Comparison of ENCODE assay signal across 8 cellular contexts in the genomic region with DNA sequence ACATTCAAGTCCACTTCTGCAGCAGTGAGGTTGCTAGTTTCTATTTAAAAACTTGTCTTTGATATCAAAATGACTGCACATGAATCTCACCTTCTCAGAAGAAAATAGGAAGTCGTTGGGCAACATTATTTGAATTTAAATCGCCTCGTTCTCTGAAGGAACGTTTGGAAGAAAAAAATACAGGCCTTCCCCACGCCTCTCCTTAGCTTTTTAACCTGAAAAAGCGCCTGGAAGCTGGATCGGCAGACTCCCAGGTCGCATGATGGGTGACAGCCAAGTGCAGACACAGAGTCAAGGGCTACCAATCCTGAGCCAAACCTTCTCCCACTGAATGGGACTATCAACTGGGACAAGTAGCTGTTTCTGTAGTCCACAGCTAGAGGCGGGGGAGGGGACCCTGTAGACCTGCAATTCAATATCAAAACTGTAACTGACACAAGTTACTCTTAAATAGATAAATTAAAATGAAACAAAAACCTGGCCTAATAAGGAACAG. TPM values are rescaled to one million over a fixed set of nuclear protein-coding genes. Genes with fewer than 3 reads are reported as not detected.
DNase-seq lines count a peak whose midpoint lies in the region; ATAC-seq, FAIRE-seq and TF ChIP-seq lines count a peak whose summit lies in the region.

No MANE protein-coding gene starts in this region.

- H3K9me3 ChIP-seq in K562 (replicated peaks; ENCODE audit: control insufficient read depth, insufficient read depth, low read depth, low read length) (no peaks in the 10 kb centered on the region), mucosa of rectum (ENCODE audit: control insufficient read depth in 2 of 2, low read length in 2 of 2) (no peaks in the 10 kb centered on the region)

- no peak overlapping the region for H2AFZ ChIP-seq in K562 (ENCODE audit: low read depth, low read length)

- in situ Hi-C loops in K562 (cut with MboI): loop anchor here (5.0 to 10.0 kb wide), 2 partner anchors 190 to 303 kb away; no protein-coding TSS in a partner anchor

- H4K20me1 ChIP-seq in K562 (replicated peaks; ENCODE audit: control insufficient read depth, insufficient read depth, low read length): peaks cover 14% of the 10 kb centered on the region; the same call in 1 of the 2 replicates

- TF ChIP-seq POLR2A in K562 (conservative IDR thresholded peaks at IDR 0.05): no peak

- DNase-seq in AG04449 (ENCODE audit: low read depth, low spot score) (no peak), K562 (ENCODE audit: extremely low read depth in 1 of 4, low spot score in 3 of 4) (peak in 1 of 4 experiments; percentile 37), NCI-H187 treated with DMSO at 0.1 percent for 48 hours (lab: John Stamatoyannopoulos, UW) (no peak), NCI-H345 treated with DMSO at 0.1 percent for 48 hours (lab: John Stamatoyannopoulos, UW; ENCODE audit: unreplicated experiment) (no peak)
- DNase-seq in Jurkat, Clone E6-1 (ENCODE audit: low read depth, low spot score): no peak

- 31% methylated on average over 9 of the region's 9 CpGs for WGBS in K562 (ENCODE audit: insufficient coverage, low coverage, missing lambda C conversion rate)

- H3K27me3 ChIP-seq in K562 (ENCODE audit: control insufficient read depth in 2 of 2, insufficient read depth in 2 of 2, low read length in 2 of 2) (no peaks in the 10 kb centered on the region), mucosa of rectum (ENCODE audit: control insufficient read depth in 2 of 2, insufficient read depth in 2 of 2, low read length in 2 of 2) (no peaks in the 10 kb centered on the region)

- peak overlapping the region; percentile 77 for H3K4me2 ChIP-seq in K562 (ENCODE audit: insufficient read depth, low read length)

- H3K4me1 ChIP-seq in K562 (replicated peaks in 1 of 2; ENCODE audit: control insufficient read depth in 2 of 2, insufficient read depth in 2 of 2, low read length in 2 of 2) (peaks cover 29% of the 10 kb centered on the region in 2 experiments; a peak in 4 of 5 replicates), mucosa of rectum (ENCODE audit: control insufficient read depth in 2 of 2, insufficient read depth in 2 of 2, low read length in 2 of 2) (peaks cover 64 to 76% of the 10 kb centered on the region in 2 donors)

- BruUV-seq in K562 (replicated peaks; lab: Mats Ljungman, UMichigan): TSS peak; percentile 27

- H3K4me3 ChIP-seq in AG04449 (ENCODE audit: low read depth, low read length) (peak overlapping the region; percentile 66; the same call in 1 of the 2 replicates), K562 (peak overlapping the region; percentile 54; the same call in 1 of the 2 replicates), mucosa of rectum (ENCODE audit: low read length in 2 of 2) (peak overlapping the region; percentile 73 to 81)
- H3K4me3 ChIP-seq in Jurkat, Clone E6-1 (ENCODE audit: low read length): peak overlapping the region; percentile 78

- H3K27ac ChIP-seq in K562 (ENCODE audit: extremely low read depth, low read depth, low read length): peak overlapping the region; percentile 43; the same call in 1 of the 3 replicates
- H3K27ac ChIP-seq in mucosa of rectum (ENCODE audit: low read depth in 2 of 2, low read length in 2 of 2): peak overlapping the region; percentile 60 to 81

- CTCF ChIA-PET in AG04449 (lab: Yijun Ruan, JAX): interaction anchor here (0.7 to 5.3 kb wide), 43 partner anchors 8 to 747 kb away, joined by 3 to 141 read pairs (median 6); a partner anchor contains a TSS
- CTCF ChIA-PET in K562 (lab: Yijun Ruan, JAX; ENCODE audit: low intra/inter-chr PET ratio): interaction anchor here (1.0 to 2.5 kb wide), 2 partner anchors 85 to 202 kb away, joined by 12 to 15 read pairs; no protein-coding TSS in a partner anchor

- peaks cover 2% of the 10 kb centered on the region; the same call in 2 of the 3 replicates for H3K36me3 ChIP-seq in K562 (ENCODE audit: control insufficient read depth, insufficient read depth, low read length)
- no peaks in the 10 kb centered on the region for H3K36me3 ChIP-seq in mucosa of rectum (ENCODE audit: control insufficient read depth in 2 of 2, insufficient read depth in 2 of 2, low read length in 2 of 2)

- POLR2A ChIA-PET in AG04449 (lab: Yijun Ruan, JAX): interaction anchor here (0.9 kb wide), 1 partner anchor 60 kb away, joined by 3 read pairs; a partner anchor contains a TSS
- POLR2A ChIA-PET in K562 (lab: Yijun Ruan, JAX): interaction anchor here (0.6 to 1.7 kb wide), 6 partner anchors 10 to 201 kb away, joined by 3 to 8 read pairs (median 4); no protein-coding TSS in a partner anchor

- no peak for FAIRE-seq in K562 (lab: Jason Lieb, UNC)

- ATAC-seq in K562 (no peak), HG02852 (IDR thresholded peaks at IDR 0.05; ENCODE audit: unreplicated experiment) (no peak), GM19463 (IDR thresholded peaks at IDR 0.05; ENCODE audit: unreplicated experiment) (no peak)

- TF ChIP-seq EP300 in K562 (IDR thresholded peaks at IDR 0.05; ENCODE audit: low read length): no peak

- TF ChIP-seq RAD21 in K562 (CRISPR knock-in tag; conservative IDR thresholded peaks at IDR 0.05 in 1 of 2, IDR thresholded peaks at IDR 0.05 in 1 of 2): no peak

- intact Hi-C loops in K562 (cut with micrococcal nuclease): loop anchor here (1.0 to 10.0 kb wide), 8 partner anchors 23 to 202 kb away; no protein-coding TSS in a partner anchor

- no peaks in the 10 kb centered on the region for H3K9me1 ChIP-seq in K562 (ENCODE audit: control insufficient read depth, insufficient read depth, low read length)

- TF ChIP-seq CTCF in AG04449 (IDR thresholded peaks at IDR 0.05; ENCODE audit: insufficient read depth, low read length, missing control alignments) (no peak), K562 (IDR thresholded peaks at IDR 0.05 in 2 of 3, conservative IDR thresholded peaks at IDR 0.05 in 1 of 3; ENCODE audit: insufficient read depth in 2 of 3, low read depth in 1 of 3, low read length in 3 of 3) (no peak)

- peak overlapping the region; percentile 49 to 94; a peak in 3 of 4 replicates for H3K9ac ChIP-seq in K562 (ENCODE audit: insufficient read depth in 1 of 2, low read depth in 2 of 2, low read length in 2 of 2)
- peak overlapping the region; percentile 42 to 80 for H3K9ac ChIP-seq in mucosa of rectum (ENCODE audit: low read depth in 1 of 2, low read length in 2 of 2)

- peaks cover 65% of the 10 kb centered on the region for H3K79me2 ChIP-seq in K562 (ENCODE audit: control insufficient read depth, insufficient read depth, low read length)

RNA-seq across cellular contexts. Expression of a gene that starts 2.2 kb away (rescaled TPM):
- polyA plus RNA-seq in Jurkat, Clone E6-1 (2012; ENCODE audit: insufficient read depth, insufficient read length): 18.1 TPM
- total RNA-seq in K562 (2011; cell fraction: chromatin; rRNA removed; ENCODE audit: low replicate concordance): 11.6 and 20.0 TPM in 2 replicates
- total RNA-seq in K562 (2011; cell fraction: nucleolus; rRNA removed): 13.0 and 13.7 TPM in 2 replicates
- 8.9 and 12.2 TPM in 2 replicates for total RNA-seq in K562 (2011; cell fraction: nucleoplasm; rRNA removed)
- 11.9 and 17.2 TPM in 2 replicates for total RNA-seq in K562 (2014; rRNA removed)
- 4.2 and 5.0 TPM in 2 replicates for total RNA-seq in K562 (2014; rRNA removed; fragmentation: Illumina TruSeq; extraction: Trizol)
- 10.6 and 10.8 TPM in 2 replicates for total RNA-seq in K562 (2015; rRNA removed; fragmentation: Illumina TruSeq; extraction: Trizol)
- 16.5 and 17.0 TPM in 2 replicates for total RNA-seq in K562 (2021)
- 3.9 and 4.5 TPM in 2 replicates for polyA plus RNA-seq in K562 (2011; rRNA removed)
- polyA plus RNA-seq in K562 (2011; cell fraction: cytosol; rRNA removed): 5.1 and 9.0 TPM in 2 replicates
- 5.9 and 8.3 TPM in 2 replicates for polyA plus RNA-seq in K562 (2011; cell fraction: nucleus; rRNA removed)
- polyA plus RNA-seq in K562 (2012): 7.8 and 8.4 TPM in 2 replicates
- 5.0 and 7.5 TPM in 2 replicates for polyA plus RNA-seq in K562 (2014; fragmentation: Illumina TruSeq; extraction: Trizol)
- polyA plus RNA-seq in K562 (2014; fragmentation: Nextera tagmentation; extraction: Ambion mirVana): under 1 TPM; 0.03 to 0.08 TPM
- polyA plus RNA-seq in K562 (2014; rRNA removed): 6.5 and 6.6 TPM in 2 replicates
- 6.9 and 7.9 TPM in 2 replicates for polyA minus RNA-seq in K562 (2011; rRNA and poly(A)+ RNA removed)
- polyA minus RNA-seq in K562 (2011; cell fraction: cytosol; rRNA and poly(A)+ RNA removed): 10.2 and 11.9 TPM in 2 replicates
- polyA minus RNA-seq in K562 (2011; cell fraction: nucleus; rRNA and poly(A)+ RNA removed): 5.5 and 9.6 TPM in 2 replicates

RNA-seq across cellular contexts. Expression of a gene that starts 49.7 kb away (rescaled TPM):
- polyA plus RNA-seq in Jurkat, Clone E6-1 (2012; ENCODE audit: insufficient read depth, insufficient read length): 30.0 TPM
- 36.0 and 96.0 TPM in 2 replicates for total RNA-seq in K562 (2011; cell fraction: chromatin; rRNA removed; ENCODE audit: low replicate concordance)
- total RNA-seq in K562 (2011; cell fraction: nucleolus; rRNA removed): 25.0 and 28.3 TPM in 2 replicates
- total RNA-seq in K562 (2011; cell fraction: nucleoplasm; rRNA removed): 55.4 and 95.7 TPM in 2 replicates
- total RNA-seq in K562 (2014; rRNA removed) (23.7 and 24.3 TPM in 2 replicates), K562 (2014; rRNA removed; fragmentation: Illumina TruSeq; extraction: Trizol) (34.3 and 37.9 TPM in 2 replicates), K562 (2015; rRNA removed; fragmentation: Illumina TruSeq; extraction: Trizol) (25.2 and 26.9 TPM in 2 replicates), K562 (2021) (20.4 and 21.3 TPM in 2 replicates)
- polyA plus RNA-seq in K562 (2011; rRNA removed) (26.5 and 31.2 TPM in 2 replicates), K562 (2014; fragmentation: Illumina TruSeq; extraction: Trizol) (22.2 and 22.3 TPM in 2 replicates), K562 (2014; fragmentation: Nextera tagmentation; extraction: Ambion mirVana) (1 to 10 TPM; 9.3 to 9.8 TPM), K562 (2014; rRNA removed) (22.1 and 28.9 TPM in 2 replicates)
- 9.1 and 14.0 TPM in 2 replicates for polyA plus RNA-seq in K562 (2011; cell fraction: cytosol; rRNA removed)
- 14.5 and 23.4 TPM in 2 replicates for polyA plus RNA-seq in K562 (2011; cell fraction: nucleus; rRNA removed)
- 18.6 and 19.5 TPM in 2 replicates for polyA plus RNA-seq in K562 (2012)
- 20.2 and 20.3 TPM in 2 replicates for polyA minus RNA-seq in K562 (2011; rRNA and poly(A)+ RNA removed)
- 6.8 and 7.4 TPM in 2 replicates for polyA minus RNA-seq in K562 (2011; cell fraction: cytosol; rRNA and poly(A)+ RNA removed)
- polyA minus RNA-seq in K562 (2011; cell fraction: nucleus; rRNA and poly(A)+ RNA removed): 14.9 and 23.3 TPM in 2 replicates

RNA-seq across cellular contexts. Expression of a gene that starts 59.6 kb away (rescaled TPM):
- 16.2 TPM for polyA plus RNA-seq in Jurkat, Clone E6-1 (2012; ENCODE audit: insufficient read depth, insufficient read length)
- total RNA-seq in K562 (2011; cell fraction: chromatin; rRNA removed; ENCODE audit: low replicate concordance): 3.5 and 11.3 TPM in 2 replicates
- total RNA-seq in K562 (2011; cell fraction: nucleolus; rRNA removed): 2.7 and 4.2 TPM in 2 replicates
- total RNA-seq in K562 (2011; cell fraction: nucleoplasm; rRNA removed): 4.3 and 6.1 TPM in 2 replicates
- total RNA-seq in K562 (2014; rRNA removed) (6.0 and 7.9 TPM in 2 replicates), K562 (2014; rRNA removed; fragmentation: Illumina TruSeq; extraction: Trizol) (14.6 and 15.3 TPM in 2 replicates), K562 (2015; rRNA removed; fragmentation: Illumina TruSeq; extraction: Trizol) (13.7 and 14.9 TPM in 2 replicates), K562 (2021) (10.0 and 10.4 TPM in 2 replicates)
- polyA plus RNA-seq in K562 (2011; rRNA removed) (11.2 and 12.7 TPM in 2 replicates), K562 (2014; fragmentation: Illumina TruSeq; extraction: Trizol) (13.8 and 16.5 TPM in 2 replicates), K562 (2014; fragmentation: Nextera tagmentation; extraction: Ambion mirVana) (10 to 100 TPM in 1 of 2 experiments, 1 to 10 TPM in 1; 7.8 to 12.0 TPM), K562 (2014; rRNA removed) (9.5 and 10.6 TPM in 2 replicates)
- polyA plus RNA-seq in K562 (2011; cell fraction: cytosol; rRNA removed): 3.7 and 6.2 TPM in 2 replicates
- 4.8 and 7.4 TPM in 2 replicates for polyA plus RNA-seq in K562 (2011; cell fraction: nucleus; rRNA removed)
- polyA plus RNA-seq in K562 (2012): 8.1 and 9.2 TPM in 2 replicates
- polyA minus RNA-seq in K562 (2011; rRNA and poly(A)+ RNA removed): 14.5 and 14.7 TPM in 2 replicates
- polyA minus RNA-seq in K562 (2011; cell fraction: cytosol; rRNA and poly(A)+ RNA removed): 4.4 and 5.4 TPM in 2 replicates
- 2.6 and 5.4 TPM in 2 replicates for polyA minus RNA-seq in K562 (2011; cell fraction: nucleus; rRNA and poly(A)+ RNA removed)
